In genomic region chr2:161420406-161421025, GRCh38 we compare ENCODE assay signal across 23 cellular contexts. TPM values are rescaled to one million over a fixed set of nuclear protein-coding genes. Genes with fewer than 3 reads are reported as not detected.
"Had no signal": no experiment of that assay in that cellular context is flagged by ENCODE, and none has a peak within 500 bp of the region (broad histone marks: within the 10 kb centered on the region; RNA-seq: fewer than 3 reads in every experiment).

No MANE protein-coding gene starts in this region.

- DNase-seq: activated CD4-positive, alpha-beta T cell treated with anti-CD3 and anti-CD28 coated beads, Interleukin-2, amount 10 ng/mL, durations not matched to agents 7 days and 5 days; activated CD8-positive, alpha-beta memory T cell treated with anti-CD3 and anti-CD28 coated beads for 24 hours; activated naive CD4-positive, alpha-beta T cell treated with anti-CD3 and anti-CD28 coated beads for 36 hours; body of pancreas; central memory CD4-positive, alpha-beta T cell; effector CD8-positive, alpha-beta T cell; esophagus squamous epithelium; hypothalamus; kidney; left ventricle myocardium inferior; mucosa of descending colon; naive thymus-derived CD4-positive, alpha-beta T cell; occipital lobe; right lobe of liver; stomach; SW 1271 had no signal

- H3K36me3 ChIP-seq: esophagus squamous epithelium, left ventricle myocardium inferior, right lobe of liver, stomach, thoracic aorta had no signal

- H3K4me3 Mint-ChIP-seq: activated CD4-positive, alpha-beta T cell treated with anti-CD3 and anti-CD28 coated beads, Interleukin-2, amount 10 ng/mL, durations not matched to agents 7 days and 5 days; activated naive CD4-positive, alpha-beta T cell treated with anti-CD3 and anti-CD28 coated beads for 36 hours; activated T-helper 17 cell treated with anti-CD3 and anti-CD28 coated beads, Interleukin-2, amount 50 U/mL, for 72 hours; naive thymus-derived CD4-positive, alpha-beta T cell had no signal

- H3K9me3 Mint-ChIP-seq: activated CD4-positive, alpha-beta T cell treated with anti-CD3 and anti-CD28 coated beads, Interleukin-2, amount 10 ng/mL, durations not matched to agents 7 days and 5 days; activated naive CD4-positive, alpha-beta T cell treated with anti-CD3 and anti-CD28 coated beads for 36 hours had no signal

- ATAC-seq: activated T-helper 17 cell treated with anti-CD3 and anti-CD28 coated beads, Interleukin-2, amount 50 U/mL, for 72 hours; body of pancreas; mucosa of descending colon; naive thymus-derived CD4-positive, alpha-beta T cell; right lobe of liver had no signal

- FAIRE-seq: kidney had no signal

- H3K27ac Mint-ChIP-seq: activated CD4-positive, alpha-beta T cell treated with anti-CD3 and anti-CD28 coated beads, Interleukin-2, amount 10 ng/mL, durations not matched to agents 7 days and 5 days; activated naive CD4-positive, alpha-beta T cell treated with anti-CD3 and anti-CD28 coated beads for 36 hours; activated T-helper 17 cell treated with anti-CD3 and anti-CD28 coated beads, Interleukin-2, amount 50 U/mL, for 72 hours; naive thymus-derived CD4-positive, alpha-beta T cell; progenitor cell of endocrine pancreas had no signal

- H3K4me3 ChIP-seq: body of pancreas, coronary artery, esophagus squamous epithelium, left ventricle myocardium inferior, mucosa of descending colon, right lobe of liver, stomach, thoracic aorta had no signal

- H3K9me3 ChIP-seq: body of pancreas, esophagus squamous epithelium, left ventricle myocardium inferior, mucosa of descending colon, right lobe of liver, thoracic aorta had no signal

- H3K27ac ChIP-seq: body of pancreas, coronary artery, esophagus squamous epithelium, left ventricle myocardium inferior, right lobe of liver, stomach, thoracic aorta had no signal

RNA-seq across cellular contexts. Expression of gene TBR1, which starts 4.4 kb away (rescaled TPM):
- total RNA-seq: activated CD4-positive, alpha-beta T cell treated with anti-CD3 and anti-CD28 coated beads, Interleukin-2, amount 10 ng/mL, durations not matched to agents 7 days and 5 days; activated naive CD4-positive, alpha-beta T cell treated with anti-CD3 and anti-CD28 coated beads for 36 hours; body of pancreas; fibroblast of villous mesenchyme; glomerular endothelial cell; kidney; left ventricle myocardium inferior; mucosa of descending colon; progenitor cell of endocrine pancreas; right lobe of liver; stomach; thoracic aorta had no signal
- polyA plus RNA-seq: naive thymus-derived CD4-positive, alpha-beta T cell; stomach; urinary bladder had no signal
